ENCODE assay signal across 2 cellular contexts in the genomic region with DNA sequence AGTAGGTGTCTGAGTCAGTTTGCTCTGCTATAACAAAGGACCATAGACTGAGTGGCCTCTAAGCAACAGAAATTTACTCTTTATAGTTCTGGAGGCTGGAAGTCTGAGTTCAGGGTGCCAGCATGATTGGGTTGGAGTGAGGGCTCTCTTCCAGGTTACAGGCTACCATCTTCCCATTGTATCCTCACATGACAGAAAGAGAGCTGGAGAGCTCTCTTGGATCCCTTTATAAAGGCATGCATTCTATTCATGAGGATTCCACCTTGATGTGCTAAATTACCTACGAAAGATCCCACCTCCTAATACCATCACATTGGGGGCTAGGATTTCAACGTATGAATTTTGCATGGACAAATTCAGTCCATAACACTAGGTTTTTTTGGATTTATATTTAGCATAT.
TF ChIP-seq lines count a peak whose summit lies in the region.

No MANE protein-coding gene starts in this region.

TF ChIP-seq in GM23338, 12 proteins besides CTCF, POLR2A, EP300 and RAD21:
- TF ChIP-seq ZNF114 (CRISPR knock-in tag; IDR thresholded peaks at IDR 0.05) (no peak), POLR2AphosphoS5 (IDR thresholded peaks at IDR 0.05; ENCODE audit: low read depth) (no peak), CREB1 (CRISPR knock-in tag; IDR thresholded peaks at IDR 0.05; ENCODE audit: low read depth) (no peak), ZNF331 (CRISPR knock-in tag; IDR thresholded peaks at IDR 0.05; ENCODE audit: low read depth) (no peak)
- TF ChIP-seq, protein P1, sequence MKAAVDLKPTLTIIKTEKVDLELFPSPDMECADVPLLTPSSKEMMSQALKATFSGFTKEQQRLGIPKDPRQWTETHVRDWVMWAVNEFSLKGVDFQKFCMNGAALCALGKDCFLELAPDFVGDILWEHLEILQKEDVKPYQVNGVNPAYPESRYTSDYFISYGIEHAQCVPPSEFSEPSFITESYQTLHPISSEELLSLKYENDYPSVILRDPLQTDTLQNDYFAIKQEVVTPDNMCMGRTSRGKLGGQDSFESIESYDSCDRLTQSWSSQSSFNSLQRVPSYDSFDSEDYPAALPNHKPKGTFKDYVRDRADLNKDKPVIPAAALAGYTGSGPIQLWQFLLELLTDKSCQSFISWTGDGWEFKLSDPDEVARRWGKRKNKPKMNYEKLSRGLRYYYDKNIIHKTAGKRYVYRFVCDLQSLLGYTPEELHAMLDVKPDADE (IDR thresholded peaks at IDR 0.05): no peak
- TF ChIP-seq, protein P2, sequence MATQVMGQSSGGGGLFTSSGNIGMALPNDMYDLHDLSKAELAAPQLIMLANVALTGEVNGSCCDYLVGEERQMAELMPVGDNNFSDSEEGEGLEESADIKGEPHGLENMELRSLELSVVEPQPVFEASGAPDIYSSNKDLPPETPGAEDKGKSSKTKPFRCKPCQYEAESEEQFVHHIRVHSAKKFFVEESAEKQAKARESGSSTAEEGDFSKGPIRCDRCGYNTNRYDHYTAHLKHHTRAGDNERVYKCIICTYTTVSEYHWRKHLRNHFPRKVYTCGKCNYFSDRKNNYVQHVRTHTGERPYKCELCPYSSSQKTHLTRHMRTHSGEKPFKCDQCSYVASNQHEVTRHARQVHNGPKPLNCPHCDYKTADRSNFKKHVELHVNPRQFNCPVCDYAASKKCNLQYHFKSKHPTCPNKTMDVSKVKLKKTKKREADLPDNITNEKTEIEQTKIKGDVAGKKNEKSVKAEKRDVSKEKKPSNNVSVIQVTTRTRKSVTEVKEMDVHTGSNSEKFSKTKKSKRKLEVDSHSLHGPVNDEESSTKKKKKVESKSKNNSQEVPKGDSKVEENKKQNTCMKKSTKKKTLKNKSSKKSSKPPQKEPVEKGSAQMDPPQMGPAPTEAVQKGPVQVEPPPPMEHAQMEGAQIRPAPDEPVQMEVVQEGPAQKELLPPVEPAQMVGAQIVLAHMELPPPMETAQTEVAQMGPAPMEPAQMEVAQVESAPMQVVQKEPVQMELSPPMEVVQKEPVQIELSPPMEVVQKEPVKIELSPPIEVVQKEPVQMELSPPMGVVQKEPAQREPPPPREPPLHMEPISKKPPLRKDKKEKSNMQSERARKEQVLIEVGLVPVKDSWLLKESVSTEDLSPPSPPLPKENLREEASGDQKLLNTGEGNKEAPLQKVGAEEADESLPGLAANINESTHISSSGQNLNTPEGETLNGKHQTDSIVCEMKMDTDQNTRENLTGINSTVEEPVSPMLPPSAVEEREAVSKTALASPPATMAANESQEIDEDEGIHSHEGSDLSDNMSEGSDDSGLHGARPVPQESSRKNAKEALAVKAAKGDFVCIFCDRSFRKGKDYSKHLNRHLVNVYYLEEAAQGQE (IDR thresholded peaks at IDR 0.05; ENCODE audit: unreplicated experiment): no peak

TF ChIP-seq in WTC11, 78 proteins besides CTCF, POLR2A, EP300 and RAD21:
- TF ChIP-seq OVOL2 (CRISPR knock-in tag; IDR thresholded peaks at IDR 0.05; ENCODE audit: borderline replicate concordance) (no peak), NFE2L1 (CRISPR knock-in tag; IDR thresholded peaks at IDR 0.05) (no peak), NR2C2 (CRISPR knock-in tag; IDR thresholded peaks at IDR 0.05) (no peak), SP1 (CRISPR knock-in tag; conservative IDR thresholded peaks at IDR 0.05) (no peak), TEAD4 (CRISPR knock-in tag; IDR thresholded peaks at IDR 0.05) (no peak), FOXK1 (CRISPR knock-in tag; IDR thresholded peaks at IDR 0.05) (no peak), ZNF671 (CRISPR knock-in tag; IDR thresholded peaks at IDR 0.05) (no peak), TEAD1 (CRISPR knock-in tag; IDR thresholded peaks at IDR 0.05) (no peak), CREB1 (CRISPR knock-in tag; IDR thresholded peaks at IDR 0.05) (no peak), CREM (CRISPR knock-in tag; IDR thresholded peaks at IDR 0.05) (no peak), ZNF416 (CRISPR knock-in tag; IDR thresholded peaks at IDR 0.05) (no peak)
- TF ChIP-seq, protein P3, sequence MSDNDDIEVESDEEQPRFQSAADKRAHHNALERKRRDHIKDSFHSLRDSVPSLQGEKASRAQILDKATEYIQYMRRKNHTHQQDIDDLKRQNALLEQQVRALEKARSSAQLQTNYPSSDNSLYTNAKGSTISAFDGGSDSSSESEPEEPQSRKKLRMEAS (CRISPR knock-in tag; IDR thresholded peaks at IDR 0.05): no peak
- TF ChIP-seq, protein P4, sequence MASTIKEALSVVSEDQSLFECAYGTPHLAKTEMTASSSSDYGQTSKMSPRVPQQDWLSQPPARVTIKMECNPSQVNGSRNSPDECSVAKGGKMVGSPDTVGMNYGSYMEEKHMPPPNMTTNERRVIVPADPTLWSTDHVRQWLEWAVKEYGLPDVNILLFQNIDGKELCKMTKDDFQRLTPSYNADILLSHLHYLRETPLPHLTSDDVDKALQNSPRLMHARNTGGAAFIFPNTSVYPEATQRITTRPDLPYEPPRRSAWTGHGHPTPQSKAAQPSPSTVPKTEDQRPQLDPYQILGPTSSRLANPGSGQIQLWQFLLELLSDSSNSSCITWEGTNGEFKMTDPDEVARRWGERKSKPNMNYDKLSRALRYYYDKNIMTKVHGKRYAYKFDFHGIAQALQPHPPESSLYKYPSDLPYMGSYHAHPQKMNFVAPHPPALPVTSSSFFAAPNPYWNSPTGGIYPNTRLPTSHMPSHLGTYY (CRISPR knock-in tag; IDR thresholded peaks at IDR 0.05): no peak
- TF ChIP-seq, protein P5, sequence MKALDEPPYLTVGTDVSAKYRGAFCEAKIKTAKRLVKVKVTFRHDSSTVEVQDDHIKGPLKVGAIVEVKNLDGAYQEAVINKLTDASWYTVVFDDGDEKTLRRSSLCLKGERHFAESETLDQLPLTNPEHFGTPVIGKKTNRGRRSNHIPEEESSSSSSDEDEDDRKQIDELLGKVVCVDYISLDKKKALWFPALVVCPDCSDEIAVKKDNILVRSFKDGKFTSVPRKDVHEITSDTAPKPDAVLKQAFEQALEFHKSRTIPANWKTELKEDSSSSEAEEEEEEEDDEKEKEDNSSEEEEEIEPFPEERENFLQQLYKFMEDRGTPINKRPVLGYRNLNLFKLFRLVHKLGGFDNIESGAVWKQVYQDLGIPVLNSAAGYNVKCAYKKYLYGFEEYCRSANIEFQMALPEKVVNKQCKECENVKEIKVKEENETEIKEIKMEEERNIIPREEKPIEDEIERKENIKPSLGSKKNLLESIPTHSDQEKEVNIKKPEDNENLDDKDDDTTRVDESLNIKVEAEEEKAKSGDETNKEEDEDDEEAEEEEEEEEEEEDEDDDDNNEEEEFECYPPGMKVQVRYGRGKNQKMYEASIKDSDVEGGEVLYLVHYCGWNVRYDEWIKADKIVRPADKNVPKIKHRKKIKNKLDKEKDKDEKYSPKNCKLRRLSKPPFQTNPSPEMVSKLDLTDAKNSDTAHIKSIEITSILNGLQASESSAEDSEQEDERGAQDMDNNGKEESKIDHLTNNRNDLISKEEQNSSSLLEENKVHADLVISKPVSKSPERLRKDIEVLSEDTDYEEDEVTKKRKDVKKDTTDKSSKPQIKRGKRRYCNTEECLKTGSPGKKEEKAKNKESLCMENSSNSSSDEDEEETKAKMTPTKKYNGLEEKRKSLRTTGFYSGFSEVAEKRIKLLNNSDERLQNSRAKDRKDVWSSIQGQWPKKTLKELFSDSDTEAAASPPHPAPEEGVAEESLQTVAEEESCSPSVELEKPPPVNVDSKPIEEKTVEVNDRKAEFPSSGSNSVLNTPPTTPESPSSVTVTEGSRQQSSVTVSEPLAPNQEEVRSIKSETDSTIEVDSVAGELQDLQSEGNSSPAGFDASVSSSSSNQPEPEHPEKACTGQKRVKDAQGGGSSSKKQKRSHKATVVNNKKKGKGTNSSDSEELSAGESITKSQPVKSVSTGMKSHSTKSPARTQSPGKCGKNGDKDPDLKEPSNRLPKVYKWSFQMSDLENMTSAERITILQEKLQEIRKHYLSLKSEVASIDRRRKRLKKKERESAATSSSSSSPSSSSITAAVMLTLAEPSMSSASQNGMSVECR (CRISPR knock-in tag; IDR thresholded peaks at IDR 0.05; ENCODE audit: borderline replicate concordance): no peak
- TF ChIP-seq, protein P6, sequence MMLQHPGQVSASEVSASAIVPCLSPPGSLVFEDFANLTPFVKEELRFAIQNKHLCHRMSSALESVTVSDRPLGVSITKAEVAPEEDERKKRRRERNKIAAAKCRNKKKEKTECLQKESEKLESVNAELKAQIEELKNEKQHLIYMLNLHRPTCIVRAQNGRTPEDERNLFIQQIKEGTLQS (CRISPR knock-in tag; conservative IDR thresholded peaks at IDR 0.05): no peak
TF ChIP-seq in WTC11: peak in this region for 0.
